24 cellular contexts compared by ENCODE assay signal in the genomic region with DNA sequence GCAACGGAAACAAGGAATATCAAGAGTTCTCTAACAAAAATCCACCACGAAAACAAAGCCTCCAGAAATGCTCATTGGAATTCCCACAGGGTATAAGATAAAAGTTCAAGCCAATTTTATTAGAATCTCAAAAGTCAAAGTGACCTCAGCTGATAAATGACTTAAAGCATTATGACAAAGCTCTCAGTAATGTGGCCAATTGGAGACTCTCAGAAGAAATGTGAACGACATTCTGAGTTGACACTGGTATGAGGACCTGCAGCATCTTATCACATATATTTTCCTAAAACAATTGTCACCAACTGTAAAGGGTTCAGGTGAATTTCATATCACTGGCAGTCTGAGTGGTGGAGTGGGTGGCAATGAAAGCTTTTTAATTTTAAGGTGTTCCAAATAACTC.
DNase-seq lines count a peak whose midpoint lies in the region; FAIRE-seq lines count a peak whose summit lies in the region.
"Had no signal": no experiment of that assay in that cellular context is flagged by ENCODE, and none has a peak within 500 bp of the region (broad histone marks: within the 10 kb centered on the region; RNA-seq: fewer than 3 reads in every experiment).

No MANE protein-coding gene starts in this region.

- no peak overlapping the region for H3K4me3 ChIP-seq in trophoblast cell (ENCODE audit: low read depth, low read length)
- H3K4me3 ChIP-seq: gastroesophageal sphincter, lower lobe of right lung, neural progenitor cell, right atrium auricular region, SK-N-MC, transverse colon had no signal

- no peak overlapping the region for H3K4me2 ChIP-seq in trophoblast cell (ENCODE audit: low read length)
- H3K4me2 ChIP-seq: neural progenitor cell had no signal

- no peak overlapping the region for H3K4ac ChIP-seq in trophoblast cell (ENCODE audit: low read depth, low read length)

- no peak overlapping the region for H3K9ac ChIP-seq in trophoblast cell (ENCODE audit: low read length)
- H3K9ac ChIP-seq: neural progenitor cell had no signal

- no peaks in the 10 kb centered on the region for H3K4me1 ChIP-seq in trophoblast cell (ENCODE audit: control insufficient read depth in 1 of 2, insufficient read depth in 2 of 2, low read length in 2 of 2)

- intact Hi-C loops in dendritic cell treated with granulocyte-macrophage colony-stimulating factor and Interleukin-4, amounts not matched to agents 40 ng/mL and 50 ng/mL, for 4 days (cut with micrococcal nuclease) = no loop called here

- H3K27me3 Mint-ChIP-seq in T-helper 2 cell treated with Interferon-gamma antibody and Interleukin-4, amounts not matched to agents 5 μg/mL and 100 μg/mL, for 36 hours (ENCODE audit: low read depth) = no peaks in the 10 kb centered on the region
- no peaks in the 10 kb centered on the region for H3K27me3 Mint-ChIP-seq in dendritic cell treated with granulocyte-macrophage colony-stimulating factor and Interleukin-4, amounts not matched to agents 40 ng/mL and 50 ng/mL, for 4 days

- H2BK12ac ChIP-seq in trophoblast cell (ENCODE audit: low read length) = no peak overlapping the region

- no peaks in the 10 kb centered on the region for H3K79me2 ChIP-seq in trophoblast cell (ENCODE audit: control insufficient read depth, insufficient read depth, low read length, poor library complexity)

- no peak overlapping the region for H3K23ac ChIP-seq in trophoblast cell (ENCODE audit: low read length)

- H2BK5ac ChIP-seq in trophoblast cell (ENCODE audit: low read depth, low read length, poor library complexity) = no peak overlapping the region

- H2AFZ ChIP-seq in trophoblast cell (ENCODE audit: insufficient read depth, low read length, poor library complexity) = no peak overlapping the region
- H2AFZ ChIP-seq: neural progenitor cell had no signal

- H3K4me1 Mint-ChIP-seq in T-helper 2 cell treated with Interferon-gamma antibody and Interleukin-4, amounts not matched to agents 5 μg/mL and 100 μg/mL, for 36 hours (ENCODE audit: low read depth) = peaks cover 48% of the 10 kb centered on the region
- peaks cover 29% of the 10 kb centered on the region for H3K4me1 Mint-ChIP-seq in dendritic cell treated with granulocyte-macrophage colony-stimulating factor and Interleukin-4, amounts not matched to agents 40 ng/mL and 50 ng/mL, for 4 days (ENCODE audit: low read depth)

- no peak overlapping the region for H4K91ac ChIP-seq in trophoblast cell (ENCODE audit: low read depth, low read length)

- no peaks in the 10 kb centered on the region for H3K79me1 ChIP-seq in trophoblast cell (ENCODE audit: low read length)

- H3K27ac ChIP-seq in trophoblast cell (ENCODE audit: low read depth, low read length) = no peak overlapping the region
- H3K27ac ChIP-seq: 22Rv1, gastroesophageal sphincter, lower lobe of right lung, neural progenitor cell, right atrium auricular region, SK-N-MC, transverse colon had no signal

- no peak overlapping the region for H4K8ac ChIP-seq in trophoblast cell (ENCODE audit: low read depth, low read length)

- FAIRE-seq in RCC 7860 (lab: Jason Lieb, UNC) = no peak
- FAIRE-seq: colon, endothelial cell of umbilical vein had no signal

- no peak overlapping the region for H3K18ac ChIP-seq in trophoblast cell (ENCODE audit: low read length)

- peaks cover 18% of the 10 kb centered on the region for H3K36me3 Mint-ChIP-seq in T-helper 2 cell treated with Interferon-gamma antibody and Interleukin-4, amounts not matched to agents 5 μg/mL and 100 μg/mL, for 36 hours (ENCODE audit: low read depth)
- H3K36me3 Mint-ChIP-seq in dendritic cell treated with granulocyte-macrophage colony-stimulating factor and Interleukin-4, amounts not matched to agents 40 ng/mL and 50 ng/mL, for 4 days (ENCODE audit: low read depth) = no peaks in the 10 kb centered on the region

- H3K27ac Mint-ChIP-seq in T-helper 2 cell treated with Interferon-gamma antibody and Interleukin-4, amounts not matched to agents 5 μg/mL and 100 μg/mL, for 36 hours = peak overlapping the region; percentile 84
- H3K27ac Mint-ChIP-seq in dendritic cell treated with granulocyte-macrophage colony-stimulating factor and Interleukin-4, amounts not matched to agents 40 ng/mL and 50 ng/mL, for 4 days = peak overlapping the region; percentile 3
- H3K27ac Mint-ChIP-seq: neural progenitor cell had no signal

- peaks cover 3% of the 10 kb centered on the region for H3K9me3 Mint-ChIP-seq in T-helper 2 cell treated with Interferon-gamma antibody and Interleukin-4, amounts not matched to agents 5 μg/mL and 100 μg/mL, for 36 hours
- no peaks in the 10 kb centered on the region for H3K9me3 Mint-ChIP-seq in dendritic cell treated with granulocyte-macrophage colony-stimulating factor and Interleukin-4, amounts not matched to agents 40 ng/mL and 50 ng/mL, for 4 days
- H3K9me3 Mint-ChIP-seq: neural progenitor cell had no signal

- H2BK120ac ChIP-seq in trophoblast cell (ENCODE audit: insufficient read depth, low read length, poor library complexity) = no peak overlapping the region

- no CpG with 5 or more reads among the region's 3 CpGs for WGBS in trophoblast cell (ENCODE audit: extremely low coverage, insufficient coverage, insufficient read length)

- no peak overlapping the region for H3K14ac ChIP-seq in trophoblast cell (ENCODE audit: low read length)

- H4K12ac ChIP-seq in trophoblast cell (ENCODE audit: low read depth, low read length) = no peak overlapping the region

- DNase-seq in T-helper 2 cell treated with Interferon-gamma antibody and Interleukin-4, amounts not matched to agents 5 μg/mL and 100 μg/mL, for 36 hours (ENCODE audit: low spot score) = no peak
- DNase-seq in T-helper 2 cell (no peak), RCC 7860 (ENCODE audit: low spot score) (peak; percentile 16), trophoblast cell (peak; percentile 28 to 79), H4 (ENCODE audit: low spot score) (no peak), SW 1271 (lab: John Stamatoyannopoulos, UW) (no peak), hippocampal formation (lab: John Stamatoyannopoulos, UW) (no peak)
- DNase-seq: activated CD8-positive, alpha-beta memory T cell treated with anti-CD3 and anti-CD28 coated beads, Interleukin-2, amount 50 U/mL, for 4 hours; amygdala; GOT3; lower lobe of right lung; MM.1S; NCI-H2029 treated with DMSO at 0.1 percent for 48 hours; NCI-H526 treated with DMSO at 0.1 percent for 48 hours; OCI-M1; transverse colon had no signal

- no peaks in the 10 kb centered on the region for H3K27me3 ChIP-seq in trophoblast cell (ENCODE audit: insufficient read depth, low read length)
- H3K27me3 ChIP-seq: gastroesophageal sphincter, neural progenitor cell, right atrium auricular region, transverse colon had no signal

- H3K9me3 ChIP-seq in trophoblast cell (ENCODE audit: insufficient read depth, low read depth, low read length) = no peaks in the 10 kb centered on the region
- H3K9me3 ChIP-seq: gastroesophageal sphincter, lower lobe of right lung, right atrium auricular region, transverse colon had no signal

- no peak overlapping the region for H2AK5ac ChIP-seq in trophoblast cell (ENCODE audit: low read length)

- no peaks in the 10 kb centered on the region for H3K36me3 ChIP-seq in trophoblast cell (ENCODE audit: control insufficient read depth in 1 of 2, insufficient read depth in 2 of 2, low read length in 2 of 2)
- H3K36me3 ChIP-seq: gastroesophageal sphincter, lower lobe of right lung, neural progenitor cell, right atrium auricular region, transverse colon had no signal

- peak overlapping the region; percentile 55 for H3K4me3 Mint-ChIP-seq in T-helper 2 cell treated with Interferon-gamma antibody and Interleukin-4, amounts not matched to agents 5 μg/mL and 100 μg/mL, for 36 hours
- no peak overlapping the region for H3K4me3 Mint-ChIP-seq in dendritic cell treated with granulocyte-macrophage colony-stimulating factor and Interleukin-4, amounts not matched to agents 40 ng/mL and 50 ng/mL, for 4 days
- H3K4me3 Mint-ChIP-seq: neural progenitor cell had no signal

Comparison
In these comparisons a context has a peak if more than half of its experiments do, and no peak if none do; other contexts are left out.
1. DNase-seq: peak in RCC 7860 (single experiment) and trophoblast cell (2 of 2); none in T-helper 2 cell treated with Interferon-gamma antibody and Interleukin-4, amounts not matched to agents 5 μg/mL and 100 μg/mL, for 36 hours (single experiment), T-helper 2 cell (0 of 5), H4 (single experiment), SW 1271 (0 of 2) and hippocampal formation (0 of 2).